9 cellular contexts compared by ENCODE assay signal in genomic region chr6:150072201-150072600, GRCh38. TPM values are rescaled to one million over a fixed set of nuclear protein-coding genes. Genes with fewer than 3 reads are reported as not detected.
DNase-seq lines count a peak whose midpoint lies in the region; ATAC-seq and FAIRE-seq lines count a peak whose summit lies in the region.
"Had no signal": no experiment of that assay in that cellular context is flagged by ENCODE, and none has a peak within 500 bp of the region (broad histone marks: within the 10 kb centered on the region; RNA-seq: fewer than 3 reads in every experiment).

No MANE protein-coding gene starts in this region.

- no peaks in the 10 kb centered on the region for H3K36me3 ChIP-seq in CD4-positive, CD25-positive, alpha-beta regulatory T cell (ENCODE audit: control insufficient read depth, insufficient read depth, low read length)

- peaks cover 48% of the 10 kb centered on the region for H3K27me3 Mint-ChIP-seq in CD4-positive, CD25-positive, alpha-beta regulatory T cell
- peaks cover 24% of the 10 kb centered on the region for H3K27me3 Mint-ChIP-seq in T-helper 17 cell

- H3K27me3 ChIP-seq in CD4-positive, CD25-positive, alpha-beta regulatory T cell (ENCODE audit: control insufficient read depth, insufficient read depth, low read length), result no peaks in the 10 kb centered on the region

- H3K27ac Mint-ChIP-seq in CD4-positive, CD25-positive, alpha-beta regulatory T cell, result no peak overlapping the region
- no peak overlapping the region for H3K27ac Mint-ChIP-seq in T-helper 17 cell

- ATAC-seq in CD4-positive, CD25-positive, alpha-beta regulatory T cell (ENCODE audit: low read depth in 2 of 2), result peak; percentile 17 to 24
- ATAC-seq in GM21619 (IDR thresholded peaks at IDR 0.05; ENCODE audit: unreplicated experiment) (no peak), T-helper 17 cell (no peak)

- no peaks in the 10 kb centered on the region for H3K36me3 Mint-ChIP-seq in CD4-positive, CD25-positive, alpha-beta regulatory T cell
- H3K36me3 Mint-ChIP-seq in T-helper 17 cell (ENCODE audit: low read depth), result peaks cover 2% of the 10 kb centered on the region

- H3K4me3 Mint-ChIP-seq in CD4-positive, CD25-positive, alpha-beta regulatory T cell, result no peak overlapping the region
- no peak overlapping the region for H3K4me3 Mint-ChIP-seq in T-helper 17 cell

- H3K4me1 Mint-ChIP-seq in CD4-positive, CD25-positive, alpha-beta regulatory T cell, result peaks cover 0 to 18% (median 2%) of the 10 kb centered on the region in 4 donors
- H3K4me1 Mint-ChIP-seq in T-helper 17 cell, result peaks cover 22% of the 10 kb centered on the region

- DNase-seq in CD4-positive, CD25-positive, alpha-beta regulatory T cell, result peak in 1 of 3 donors; percentile 35
- DNase-seq in KBM-7 (peak; percentile 38), iPS-NIHi11 (ENCODE audit: low spot score) (peak; percentile 48), NCI-H2107 treated with DMSO at 0.1 percent for 48 hours (lab: John Stamatoyannopoulos, UW; ENCODE audit: unreplicated experiment) (no peak), frontal cortex (ENCODE audit: low spot score in 2 of 2) (no peak), T-helper 17 cell (no peak)
- peak; percentile 31 to 52 for DNase-seq in activated CD4-positive, alpha-beta T cell treated with anti-CD3 and anti-CD28 coated beads for 4 hours

- no peak for FAIRE-seq in frontal cortex (lab: Jason Lieb, UNC)

- no peaks in the 10 kb centered on the region for H3K9me3 Mint-ChIP-seq in CD4-positive, CD25-positive, alpha-beta regulatory T cell

- in situ Hi-C loops in KBM-7 (cut with MboI; ENCODE audit: low pct_unique_long_range_greater_than_20kb, low sequenced_read_pairs), result no loop called here

- H3K4me3 ChIP-seq in CD4-positive, CD25-positive, alpha-beta regulatory T cell (ENCODE audit: low read depth, low read length), result no peak overlapping the region

- peaks cover 12% of the 10 kb centered on the region for H3K4me1 ChIP-seq in CD4-positive, CD25-positive, alpha-beta regulatory T cell (ENCODE audit: control insufficient read depth, insufficient read depth, low read length, poor library complexity, severe bottlenecking)

- no peaks in the 10 kb centered on the region for H3K9me3 ChIP-seq in CD4-positive, CD25-positive, alpha-beta regulatory T cell (ENCODE audit: control insufficient read depth in 2 of 2, low read length in 2 of 2)
- H3K9me3 ChIP-seq in T-helper 17 cell (ENCODE audit: control insufficient read depth, low read length, poor library complexity, severe bottlenecking), result no peaks in the 10 kb centered on the region

- H3K27ac ChIP-seq in CD4-positive, CD25-positive, alpha-beta regulatory T cell (ENCODE audit: insufficient read depth, low read length, poor library complexity, severe bottlenecking), result no peak overlapping the region

RNA-seq across cellular contexts. Expression of gene ULBP3, which starts 3.3 kb away (rescaled TPM):
- 1.3 TPM for total RNA-seq in CD4-positive, CD25-positive, alpha-beta regulatory T cell
- polyA plus RNA-seq in CD4-positive, CD25-positive, alpha-beta regulatory T cell, result 1 to 10 TPM in 1 of 4 donors, under 1 TPM in 2, not detected in 1; 0.19 to 1.2 (median 0.72) TPM
- 11.8 TPM for total RNA-seq in frontal cortex
- total RNA-seq in T-helper 17 cell, result 1 to 10 TPM in 1 of 2 donors, under 1 TPM in 1; 0.68 to 1.6 TPM

RNA-seq across cellular contexts. Expression of gene RAET1L, which starts 46.9 kb away (rescaled TPM):
- not detected for total RNA-seq in CD4-positive, CD25-positive, alpha-beta regulatory T cell
- polyA plus RNA-seq in CD4-positive, CD25-positive, alpha-beta regulatory T cell, result not detected
- not detected for total RNA-seq in frontal cortex
- not detected for total RNA-seq in T-helper 17 cell
- polyA plus RNA-seq: neural cell had no signal

Comparison
In these comparisons a context has a peak if more than half of its experiments do, and no peak if none do; other contexts are left out.
1. ATAC-seq: peak in CD4-positive, CD25-positive, alpha-beta regulatory T cell (2 of 2); none in GM21619 (single experiment) and T-helper 17 cell (single experiment).
2. DNase-seq: peak in KBM-7 (single experiment), activated CD4-positive, alpha-beta T cell treated with anti-CD3 and anti-CD28 coated beads for 4 hours (2 of 2) and iPS-NIHi11 (single experiment); none in NCI-H2107 treated with DMSO at 0.1 percent for 48 hours (single experiment), frontal cortex (0 of 2) and T-helper 17 cell (0 of 3).